29 cellular contexts compared by ENCODE assay signal in genomic region chr1:91005285-91005684, GRCh38.
"Had no signal": no experiment of that assay in that cellular context is flagged by ENCODE, and none has a peak within 500 bp of the region (broad histone marks: within the 10 kb centered on the region; RNA-seq: fewer than 3 reads in every experiment).

No MANE protein-coding gene starts in this region.

- H3K4me1 Mint-ChIP-seq: neural progenitor cell had no signal

- H3K27ac Mint-ChIP-seq: activated CD4-positive, alpha-beta memory T cell treated with anti-CD3 and anti-CD28 coated beads for 36 hours; activated CD4-positive, alpha-beta T cell treated with anti-CD3 and anti-CD28 coated beads, Interleukin-2, amount 10 ng/mL, durations not matched to agents 24 days and 14 days; dendritic cell treated with granulocyte-macrophage colony-stimulating factor and Interleukin-4, amounts not matched to agents 40 ng/mL and 50 ng/mL, for 4 days; neural progenitor cell; T-helper 1 cell treated with Interleukin-12 subunit alpha and Interleukin-12 subunit beta and Interleukin-4 antibody, amounts not matched to agents 30 μg/mL and 1 μg/mL, for 36 hours had no signal

- H3K27me3 Mint-ChIP-seq: activated CD4-positive, alpha-beta memory T cell treated with anti-CD3 and anti-CD28 coated beads for 36 hours; activated CD4-positive, alpha-beta T cell treated with anti-CD3 and anti-CD28 coated beads, Interleukin-2, amount 10 ng/mL, durations not matched to agents 24 days and 14 days; dendritic cell treated with granulocyte-macrophage colony-stimulating factor and Interleukin-4, amounts not matched to agents 40 ng/mL and 50 ng/mL, for 4 days; naive B cell; stimulated activated naive B cell treated with anti-CD40 and anti-IgM and Interleukin-4, amounts not matched to agents 10 μg/mL and 1 μg/mL and 100 μg/mL, for 72 hours had no signal

- H3K27ac ChIP-seq: brain microvascular endothelial cell, esophagus muscularis mucosa, foreskin keratinocyte, heart left ventricle, left ventricle myocardium inferior, neural progenitor cell, right atrium auricular region, stomach, thyroid gland, upper lobe of right lung had no signal

- H3K9me3 ChIP-seq: esophagus muscularis mucosa, right atrium auricular region, stomach, thyroid gland, upper lobe of right lung had no signal

- H3K4me3 Mint-ChIP-seq: activated CD4-positive, alpha-beta memory T cell treated with anti-CD3 and anti-CD28 coated beads for 36 hours; activated CD4-positive, alpha-beta T cell treated with anti-CD3 and anti-CD28 coated beads, Interleukin-2, amount 10 ng/mL, durations not matched to agents 24 days and 14 days; dendritic cell treated with granulocyte-macrophage colony-stimulating factor and Interleukin-4, amounts not matched to agents 40 ng/mL and 50 ng/mL, for 4 days; neural progenitor cell; stimulated activated naive B cell treated with anti-CD40 and anti-IgM and Interleukin-4, amounts not matched to agents 10 μg/mL and 1 μg/mL and 100 μg/mL, for 72 hours; T-helper 1 cell treated with Interleukin-12 subunit alpha and Interleukin-12 subunit beta and Interleukin-4 antibody, amounts not matched to agents 30 μg/mL and 1 μg/mL, for 36 hours had no signal

- H3K27me3 ChIP-seq: brain microvascular endothelial cell, esophagus muscularis mucosa, foreskin keratinocyte, heart left ventricle, neural progenitor cell, right atrium auricular region, stomach, thyroid gland, upper lobe of right lung had no signal

- H3K4me1 ChIP-seq: foreskin keratinocyte, neural progenitor cell had no signal

- DNase-seq: activated CD4-positive, alpha-beta memory T cell treated with anti-CD3 and anti-CD28 coated beads for 36 hours; activated CD4-positive, alpha-beta T cell treated with anti-CD3 and anti-CD28 coated beads, Interleukin-2, amount 10 ng/mL, durations not matched to agents 24 days and 14 days; activated CD4-positive, CD25-positive, alpha-beta regulatory T cell treated with anti-CD3 and anti-CD28 coated beads, Interleukin-2, amount 50 U/mL, for 72 hours; activated CD8-positive, alpha-beta memory T cell treated with anti-CD3 and anti-CD28 coated beads, Interleukin-2, amount 50 U/mL, for 4 hours; activated naive CD4-positive, alpha-beta T cell; activated T-cell treated with anti-CD3 and anti-CD28 coated beads, Interleukin-2, amount 50 U/mL, for 1 hour; amniotic stem cell; brain microvascular endothelial cell; effector CD4-positive, alpha-beta T cell; foreskin keratinocyte; heart left ventricle; left ventricle myocardium inferior; mesendoderm; naive B cell; occipital lobe; stimulated activated CD4-positive, alpha-beta T cell treated with anti-CD3 and anti-CD28 coated beads, Interleukin-15, amount 100 ng/mL, for 24 hours; stimulated activated CD4-positive, alpha-beta T cell treated with anti-CD3 and anti-CD28 coated beads, Interleukin-2, amount 100 ng/mL, for 24 hours; stimulated activated naive B cell treated with anti-CD40 and anti-IgM and Interleukin-4, amounts not matched to agents 10 μg/mL and 1 μg/mL and 100 μg/mL, for 72 hours; stomach; T1000; thyroid gland; upper lobe of right lung had no signal

- H3K4me3 ChIP-seq: esophagus muscularis mucosa, heart left ventricle, left ventricle myocardium inferior, lung, neural progenitor cell, right atrium auricular region, stomach, thyroid gland, upper lobe of right lung had no signal

- ATAC-seq: foreskin keratinocyte, heart left ventricle, upper lobe of right lung had no signal

- H3K36me3 ChIP-seq: brain microvascular endothelial cell, esophagus muscularis mucosa, heart left ventricle, left ventricle myocardium inferior, right atrium auricular region, stomach, thyroid gland, upper lobe of right lung had no signal

- FAIRE-seq: islet of Langerhans had no signal
